ENCODE assay signal across 1 cellular context in the genomic region with DNA sequence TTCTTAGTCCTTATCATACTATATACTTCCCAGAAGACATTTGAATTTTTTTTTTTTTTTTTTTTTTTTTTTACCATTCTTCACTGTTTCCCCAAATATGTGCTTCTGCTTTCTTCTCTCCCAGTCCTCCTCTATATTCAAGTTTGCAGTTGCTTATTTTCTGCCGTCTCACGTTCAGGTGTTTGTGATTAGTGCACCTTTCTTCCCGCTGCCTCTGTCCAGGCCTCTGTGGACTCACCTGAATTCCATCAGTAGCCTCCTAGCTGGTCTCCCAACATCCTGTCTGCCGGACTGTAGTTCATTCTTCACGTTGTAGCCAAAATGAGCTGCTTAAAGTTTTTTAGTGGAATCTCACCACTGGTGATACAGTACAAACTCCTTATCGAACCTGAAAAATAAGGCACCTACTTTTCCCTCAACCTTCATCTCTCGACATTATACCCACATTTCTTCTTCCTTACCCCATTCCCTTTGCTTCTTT.
TF ChIP-seq lines count a peak whose summit lies in the region.

No MANE protein-coding gene starts in this region.

TF ChIP-seq in K562, 482 proteins besides CTCF, POLR2A, EP300 and RAD21 (continued from another document):
- TF ChIP-seq, protein P1, sequence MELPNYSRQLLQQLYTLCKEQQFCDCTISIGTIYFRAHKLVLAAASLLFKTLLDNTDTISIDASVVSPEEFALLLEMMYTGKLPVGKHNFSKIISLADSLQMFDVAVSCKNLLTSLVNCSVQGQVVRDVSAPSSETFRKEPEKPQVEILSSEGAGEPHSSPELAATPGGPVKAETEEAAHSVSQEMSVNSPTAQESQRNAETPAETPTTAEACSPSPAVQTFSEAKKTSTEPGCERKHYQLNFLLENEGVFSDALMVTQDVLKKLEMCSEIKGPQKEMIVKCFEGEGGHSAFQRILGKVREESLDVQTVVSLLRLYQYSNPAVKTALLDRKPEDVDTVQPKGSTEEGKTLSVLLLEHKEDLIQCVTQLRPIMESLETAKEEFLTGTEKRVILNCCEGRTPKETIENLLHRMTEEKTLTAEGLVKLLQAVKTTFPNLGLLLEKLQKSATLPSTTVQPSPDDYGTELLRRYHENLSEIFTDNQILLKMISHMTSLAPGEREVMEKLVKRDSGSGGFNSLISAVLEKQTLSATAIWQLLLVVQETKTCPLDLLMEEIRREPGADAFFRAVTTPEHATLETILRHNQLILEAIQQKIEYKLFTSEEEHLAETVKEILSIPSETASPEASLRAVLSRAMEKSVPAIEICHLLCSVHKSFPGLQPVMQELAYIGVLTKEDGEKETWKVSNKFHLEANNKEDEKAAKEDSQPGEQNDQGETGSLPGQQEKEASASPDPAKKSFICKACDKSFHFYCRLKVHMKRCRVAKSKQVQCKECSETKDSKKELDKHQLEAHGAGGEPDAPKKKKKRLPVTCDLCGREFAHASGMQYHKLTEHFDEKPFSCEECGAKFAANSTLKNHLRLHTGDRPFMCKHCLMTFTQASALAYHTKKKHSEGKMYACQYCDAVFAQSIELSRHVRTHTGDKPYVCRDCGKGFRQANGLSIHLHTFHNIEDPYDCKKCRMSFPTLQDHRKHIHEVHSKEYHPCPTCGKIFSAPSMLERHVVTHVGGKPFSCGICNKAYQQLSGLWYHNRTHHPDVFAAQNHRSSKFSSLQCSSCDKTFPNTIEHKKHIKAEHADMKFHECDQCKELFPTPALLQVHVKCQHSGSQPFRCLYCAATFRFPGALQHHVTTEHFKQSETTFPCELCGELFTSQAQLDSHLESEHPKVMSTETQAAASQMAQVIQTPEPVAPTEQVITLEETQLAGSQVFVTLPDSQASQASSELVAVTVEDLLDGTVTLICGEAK (IDR thresholded peaks at IDR 0.05): no peak
- TF ChIP-seq, protein P1 (CRISPR knock-in tag; IDR thresholded peaks at IDR 0.05): 0 out of 2 replicates have a peak, but pooled peaks have one; percentile 12
